In genomic region chr11:125233736-125234275, GRCh38 we compare ENCODE assay signal across 1 cellular context.
TF ChIP-seq lines count a peak whose summit lies in the region.

No MANE protein-coding gene starts in this region.

TF ChIP-seq in HepG2, 621 proteins besides CTCF, POLR2A, EP300 and RAD21:
- TF ChIP-seq RFXAP (CRISPR knock-in tag; IDR thresholded peaks at IDR 0.05; ENCODE audit: borderline replicate concordance) (no peak), ZSCAN29 (CRISPR knock-in tag; conservative IDR thresholded peaks at IDR 0.05) (no peak), RCOR2 (CRISPR knock-in tag; IDR thresholded peaks at IDR 0.05) (no peak), CHD2 (IDR thresholded peaks at IDR 0.05; ENCODE audit: low read depth, low read length) (no peak)
